ENCODE assay signal across 8 cellular contexts in genomic region chr5:78162253-78162862, GRCh38.
DNase-seq lines count a peak whose midpoint lies in the region; ATAC-seq and TF ChIP-seq lines count a peak whose summit lies in the region.

No MANE protein-coding gene starts in this region.

- DNase-seq in activated CD4-positive, alpha-beta T cell treated with anti-CD3 and anti-CD28 coated beads for 36 hours = peak; percentile 9
- no peak for DNase-seq in activated CD4-positive, alpha-beta T cell treated with anti-CD3 and anti-CD28 coated beads for 48 hours
- DNase-seq in NAMALWA (ENCODE audit: low spot score) = peak; percentile 62
- peak; percentile 27 for DNase-seq in kidney tubule cell (ENCODE audit: low spot score)
- no peak for DNase-seq in sciatic nerve (ENCODE audit: low spot score)

- peak; percentile 68 for TF ChIP-seq CTCF in VCaP (conservative IDR thresholded peaks at IDR 0.05)

- intact Hi-C loops in activated CD4-positive, alpha-beta T cell treated with anti-CD3 and anti-CD28 coated beads for 36 hours (cut with DNase I, micrococcal nuclease) = loop anchor here (5.0 to 10.0 kb wide), 3 partner anchors 515 to 600 kb away; no protein-coding TSS in a partner anchor
- intact Hi-C loops in sciatic nerve (cut with DNase I) = no loop called here

- H3K27ac Mint-ChIP-seq in activated CD4-positive, alpha-beta T cell treated with anti-CD3 and anti-CD28 coated beads for 36 hours = no peak overlapping the region

- CTCF ChIA-PET in activated CD4-positive, alpha-beta T cell treated with anti-CD3 and anti-CD28 coated beads for 36 hours (lab: Charles Lee) = interaction anchor here (0.7 kb wide), 2 partner anchors 29 to 293 kb away, joined by 3 read pairs; no protein-coding TSS in a partner anchor

- no peak overlapping the region for H3K4me3 Mint-ChIP-seq in activated CD4-positive, alpha-beta T cell treated with anti-CD3 and anti-CD28 coated beads for 36 hours

- H3K4me1 Mint-ChIP-seq in activated CD4-positive, alpha-beta T cell treated with anti-CD3 and anti-CD28 coated beads for 36 hours = no peaks in the 10 kb centered on the region

- no peaks in the 10 kb centered on the region for H3K9me3 Mint-ChIP-seq in activated CD4-positive, alpha-beta T cell treated with anti-CD3 and anti-CD28 coated beads for 36 hours (ENCODE audit: low read depth)

- peaks cover 13% of the 10 kb centered on the region for H3K36me3 Mint-ChIP-seq in activated CD4-positive, alpha-beta T cell treated with anti-CD3 and anti-CD28 coated beads for 36 hours (ENCODE audit: low read depth)

- ATAC-seq in activated CD4-positive, alpha-beta T cell treated with anti-CD3 and anti-CD28 coated beads for 36 hours = no peak
- ATAC-seq in GM19452 (IDR thresholded peaks at IDR 0.05; ENCODE audit: unreplicated experiment) (no peak), HG03469 (IDR thresholded peaks at IDR 0.05; ENCODE audit: unreplicated experiment) (no peak), sciatic nerve (no peak)

- H3K27ac ChIP-seq in VCaP = no peak overlapping the region

- no peaks in the 10 kb centered on the region for H3K27me3 Mint-ChIP-seq in activated CD4-positive, alpha-beta T cell treated with anti-CD3 and anti-CD28 coated beads for 36 hours

- POLR2A ChIA-PET in activated CD4-positive, alpha-beta T cell treated with anti-CD3 and anti-CD28 coated beads for 36 hours (lab: Charles Lee) = no interaction called here

Comparison
In these comparisons a context has a peak if more than half of its experiments do, and no peak if none do; other contexts are left out.
1. DNase-seq: peak in activated CD4-positive, alpha-beta T cell treated with anti-CD3 and anti-CD28 coated beads for 36 hours (single experiment), NAMALWA (single experiment) and kidney tubule cell (single experiment); none in activated CD4-positive, alpha-beta T cell treated with anti-CD3 and anti-CD28 coated beads for 48 hours (single experiment) and sciatic nerve (single experiment).